Comparison of ENCODE assay signal across 26 cellular contexts in genomic region chr3:78895528-78895927, GRCh38.
DNase-seq lines count a peak whose midpoint lies in the region; ATAC-seq, FAIRE-seq and TF ChIP-seq lines count a peak whose summit lies in the region.
"Had no signal": no experiment of that assay in that cellular context is flagged by ENCODE, and none has a peak within 500 bp of the region (broad histone marks: within the 10 kb centered on the region; RNA-seq: fewer than 3 reads in every experiment).

No MANE protein-coding gene starts in this region.

- POLR2A ChIA-PET in H1 (lab: Charles Lee; ENCODE audit: partially characterized antibody): no interaction called here

- no peak overlapping the region for H4K5ac ChIP-seq in H1 (ENCODE audit: insufficient read length, low read depth, low read length)

- CTCF ChIA-PET in H1 (lab: Charles Lee; ENCODE audit: partially characterized antibody): no interaction called here

- no peak overlapping the region for H3K14ac ChIP-seq in H1 (ENCODE audit: insufficient read length)

- H3K4me1 Mint-ChIP-seq in neural progenitor cell: peaks cover 16% of the 10 kb centered on the region
- H3K4me1 Mint-ChIP-seq: central memory CD8-positive, alpha-beta T cell had no signal

- no peak overlapping the region for H2BK5ac ChIP-seq in H1 (ENCODE audit: low read depth, low read length)

- H3K27ac ChIP-seq in H1 (ENCODE audit: low read depth, low read length) (no peak overlapping the region), neural progenitor cell (peak overlapping the region; percentile 86), testis (no peak overlapping the region)
- H3K27ac ChIP-seq: right atrium auricular region, SJSA1 had no signal

- H3K4me3 ChIP-seq in H1 (ENCODE audit: extremely low read depth in 1 of 4, insufficient read depth in 2 of 4, low read depth in 3 of 4, low read length in 4 of 4): no peak overlapping the region
- no peak overlapping the region for H3K4me3 ChIP-seq in neural progenitor cell
- no peak overlapping the region for H3K4me3 ChIP-seq in testis
- H3K4me3 ChIP-seq: right atrium auricular region, SJSA1, smooth muscle cell had no signal

- H2BK20ac ChIP-seq in H1 (ENCODE audit: low read length): no peak overlapping the region

- no peak overlapping the region for H4K8ac ChIP-seq in H1 (ENCODE audit: extremely low read depth, insufficient read depth, low read length)

- no peak overlapping the region for H3K4me3 Mint-ChIP-seq in neural progenitor cell
- H3K4me3 Mint-ChIP-seq: activated naive CD4-positive, alpha-beta T cell treated with anti-CD3 and anti-CD28 coated beads for 36 hours; activated T-helper 1 cell treated with anti-CD3 and anti-CD28 coated beads, Interleukin-12 subunit alpha, Interleukin-12 subunit beta, Interleukin-2, Interleukin-4 antibody, amounts not matched to agents 30 ng/mL and 10 ng/mL and 1 ng/mL, durations not matched to agents 14 hours and 24 hours and 36 hours; CD4-positive, alpha-beta T cell; central memory CD8-positive, alpha-beta T cell; natural killer cell treated with Interleukin-12 subunit alpha and Interleukin-12 subunit beta and Interleukin-15 and Interleukin-18, amount 100 ng/mL, for 72 hours had no signal

- no peak for TF ChIP-seq EP300 in H1 (IDR thresholded peaks at IDR 0.05; ENCODE audit: borderline replicate concordance in 1 of 2, low read depth in 2 of 2, low read length in 2 of 2)

- H3K4me1 ChIP-seq in H1 (replicated peaks in 1 of 4; ENCODE audit: control insufficient read depth in 3 of 4, insufficient read depth in 4 of 4, low read length in 3 of 4): peaks cover 0 to 9% (median 7%) of the 10 kb centered on the region in 4 experiments; a peak in 2 of 7 replicates
- H3K4me1 ChIP-seq in neural progenitor cell: peaks cover 61% of the 10 kb centered on the region
- H3K4me1 ChIP-seq in testis: no peaks in the 10 kb centered on the region
- H3K4me1 ChIP-seq: right atrium auricular region, SJSA1 had no signal

- no peak for TF ChIP-seq POLR2A in H1 (IDR thresholded peaks at IDR 0.05; ENCODE audit: control extremely low read depth in 1 of 2, low read depth in 2 of 2, low read length in 2 of 2)
- no peak for TF ChIP-seq POLR2A in testis (IDR thresholded peaks at IDR 0.05)

- H3K27me3 ChIP-seq in H1 (replicated peaks in 1 of 4; ENCODE audit: control insufficient read depth in 3 of 4, extremely low read depth in 1 of 4, insufficient read depth in 3 of 4, low read length in 3 of 4) (no peaks in the 10 kb centered on the region), neural progenitor cell (no peaks in the 10 kb centered on the region), testis (no peaks in the 10 kb centered on the region)
- H3K27me3 ChIP-seq: right atrium auricular region, SJSA1 had no signal

- intact Hi-C loops in testis (cut with DNase I; ENCODE audit: low total_unique reads): no loop called here

- no peak overlapping the region for H2BK15ac ChIP-seq in H1 (ENCODE audit: low read length)

- H3K36me3 Mint-ChIP-seq in neural progenitor cell: peaks cover 6% of the 10 kb centered on the region

- no peaks in the 10 kb centered on the region for H3K23me2 ChIP-seq in H1 (ENCODE audit: low read depth, low read length)

- no peak overlapping the region for H3K4me2 ChIP-seq in H1 (ENCODE audit: insufficient read depth in 1 of 2, low read depth in 2 of 2, low read length in 2 of 2)
- peak overlapping the region; percentile 71 for H3K4me2 ChIP-seq in neural progenitor cell
- H3K4me2 ChIP-seq: smooth muscle cell had no signal

- peaks cover 24% of the 10 kb centered on the region for H3F3A ChIP-seq in neural progenitor cell (ENCODE audit: low read depth)

- DNase-seq in EL (peak; percentile 52), H1 (ENCODE audit: low read depth in 1 of 2, low spot score in 2 of 2) (no peak), neural progenitor cell (ENCODE audit: low spot score) (no peak), NCI-H1930 (lab: John Stamatoyannopoulos, UW) (no peak), testis (no peak)
- DNase-seq: activated CD4-positive, alpha-beta T cell treated with anti-CD3 and anti-CD28 coated beads, Interleukin-2, amount 50 U/mL, for 48 hours; activated CD8-positive, alpha-beta memory T cell treated with anti-CD3 and anti-CD28 coated beads, Interleukin-2, amount 50 U/mL, for 4 hours; activated naive CD4-positive, alpha-beta T cell treated with anti-CD3 and anti-CD28 coated beads for 36 hours; CD4-positive, alpha-beta T cell; H7; NCI-H1105; NCI-H2081; NCI-H345; NCI-H774; RPMI8226; stimulated activated CD4-positive, alpha-beta T cell treated with anti-CD3 and anti-CD28 coated beads, Interleukin-2, amount 100 ng/mL, for 48 hours; T-helper 1 cell; trophoblast cell had no signal

- no peak overlapping the region for H3K23ac ChIP-seq in H1 (ENCODE audit: insufficient read length)

- H3K79me2 ChIP-seq in H1 (ENCODE audit: control insufficient read depth in 1 of 2, insufficient read depth in 2 of 2, low read length in 2 of 2) (peaks cover 0 to 41% of the 10 kb centered on the region in 2 experiments; a peak in 2 of 4 replicates), neural progenitor cell (ENCODE audit: low read depth) (peaks cover 98% of the 10 kb centered on the region)

- H3K27ac Mint-ChIP-seq in neural progenitor cell: no peak overlapping the region
- H3K27ac Mint-ChIP-seq: activated naive CD4-positive, alpha-beta T cell treated with anti-CD3 and anti-CD28 coated beads for 36 hours; activated T-helper 1 cell treated with anti-CD3 and anti-CD28 coated beads, Interleukin-12 subunit alpha, Interleukin-12 subunit beta, Interleukin-2, Interleukin-4 antibody, amounts not matched to agents 30 ng/mL and 10 ng/mL and 1 ng/mL, durations not matched to agents 14 hours and 24 hours and 36 hours; CD4-positive, alpha-beta T cell; natural killer cell treated with Interleukin-12 subunit alpha and Interleukin-12 subunit beta and Interleukin-15 and Interleukin-18, amount 100 ng/mL, for 72 hours had no signal

- H3K9ac ChIP-seq in H1 (replicated peaks in 1 of 4; ENCODE audit: extremely low read depth in 1 of 4, low read depth in 3 of 4, low read length in 3 of 4): no peak overlapping the region
- H3K9ac ChIP-seq in neural progenitor cell: no peak overlapping the region

- FAIRE-seq in H1 (lab: Jason Lieb, UNC): peak; percentile 28

- H4K20me1 ChIP-seq in H1 (replicated peaks in 1 of 2; ENCODE audit: control insufficient read depth in 1 of 2, insufficient read depth in 2 of 2, low read length in 2 of 2) (peaks cover 0 to 2% of the 10 kb centered on the region in 2 experiments), neural progenitor cell (ENCODE audit: low read depth) (peaks cover 14% of the 10 kb centered on the region)

- ATAC-seq in SK-N-SH treated with all-trans-retinoic acid at 6 μM for 48 hours (peak; percentile 25), esophagus mucosa (no peak)
- ATAC-seq: natural killer cell treated with Interleukin-12 subunit alpha and Interleukin-12 subunit beta and Interleukin-15 and Interleukin-18, amount 100 ng/mL, for 72 hours had no signal

- H4K91ac ChIP-seq in H1 (replicated peaks; ENCODE audit: insufficient read length, low read length): no peak overlapping the region

- H3K27me3 Mint-ChIP-seq in neural progenitor cell (ENCODE audit: insufficient read depth, low read depth): peaks cover 3% of the 10 kb centered on the region
- H3K27me3 Mint-ChIP-seq: CD4-positive, alpha-beta T cell; central memory CD8-positive, alpha-beta T cell; natural killer cell treated with Interleukin-12 subunit alpha and Interleukin-12 subunit beta and Interleukin-15 and Interleukin-18, amount 100 ng/mL, for 72 hours had no signal

- H3K36me3 ChIP-seq in H1 (ENCODE audit: control insufficient read depth in 2 of 4, insufficient read depth in 4 of 4, low read length in 3 of 4) (no peaks in the 10 kb centered on the region), neural progenitor cell (no peaks in the 10 kb centered on the region), testis (ENCODE audit: low read depth, missing control alignments) (no peaks in the 10 kb centered on the region)
- H3K36me3 ChIP-seq: right atrium auricular region, SJSA1 had no signal

- no peak overlapping the region for H2BK12ac ChIP-seq in H1 (ENCODE audit: low read depth, low read length)

- H3K9me3 Mint-ChIP-seq in neural progenitor cell: peaks cover 4% of the 10 kb centered on the region
- H3K9me3 Mint-ChIP-seq: activated T-helper 1 cell treated with anti-CD3 and anti-CD28 coated beads, Interleukin-12 subunit alpha, Interleukin-12 subunit beta, Interleukin-2, Interleukin-4 antibody, amounts not matched to agents 30 ng/mL and 10 ng/mL and 1 ng/mL, durations not matched to agents 14 hours and 24 hours and 36 hours had no signal

- H3K9me3 ChIP-seq in H1 (ENCODE audit: insufficient read depth in 2 of 2, low read depth in 1 of 2, low read length in 1 of 2) (no peaks in the 10 kb centered on the region), neural progenitor cell (ENCODE audit: low read depth) (no peaks in the 10 kb centered on the region), testis (no peaks in the 10 kb centered on the region)
- H3K9me3 ChIP-seq: right atrium auricular region, SJSA1 had no signal

- H3K56ac ChIP-seq in H1 (replicated peaks; ENCODE audit: insufficient read length, low read depth, low read length): no peak overlapping the region

- H2BK120ac ChIP-seq in H1 (replicated peaks; ENCODE audit: low read depth, low read length): no peak overlapping the region

- H3K18ac ChIP-seq in H1 (ENCODE audit: extremely low read depth, low read length): no peak overlapping the region

- TF ChIP-seq RAD21 in H1 (IDR thresholded peaks at IDR 0.05 in 1 of 2, conservative IDR thresholded peaks at IDR 0.05 in 1 of 2; ENCODE audit: low read depth in 2 of 2, low read length in 2 of 2): no peak

- H3K4ac ChIP-seq in H1 (replicated peaks; ENCODE audit: insufficient read length, low read depth, low read length): no peak overlapping the region

- peaks cover 2% of the 10 kb centered on the region; the same call in 1 of the 2 replicates for H3K79me1 ChIP-seq in H1 (ENCODE audit: low read depth, low read length)

- no peak overlapping the region for H2AFZ ChIP-seq in H1 (ENCODE audit: low read length)
- H2AFZ ChIP-seq in neural progenitor cell (replicated peaks): no peak overlapping the region

- TF ChIP-seq CTCF in H1 (IDR thresholded peaks at IDR 0.05; ENCODE audit: control extremely low read depth in 1 of 3, insufficient read depth in 1 of 3, low read depth in 1 of 3, low read length in 3 of 3) (no peak), neural progenitor cell (IDR thresholded peaks at IDR 0.05) (no peak), testis (IDR thresholded peaks at IDR 0.05) (no peak)

- H2AK5ac ChIP-seq in H1 (ENCODE audit: low read depth, low read length): no peak overlapping the region

TF ChIP-seq in H1, 55 proteins besides CTCF, POLR2A, EP300 and RAD21 (continues in another document):
- TF ChIP-seq HDAC2 (IDR thresholded peaks at IDR 0.05; ENCODE audit: borderline replicate concordance in 1 of 2, low read depth in 2 of 2, low read length in 2 of 2): no peak
- TF ChIP-seq CHD1 (IDR thresholded peaks at IDR 0.05; ENCODE audit: low read depth, low read length): no peak
- no peak for TF ChIP-seq SP1 (IDR thresholded peaks at IDR 0.05; ENCODE audit: low read depth, low read length)
- no peak for TF ChIP-seq SIN3A (conservative IDR thresholded peaks at IDR 0.05 in 1 of 2, IDR thresholded peaks at IDR 0.05 in 1 of 2; ENCODE audit: low read depth in 1 of 2, low read length in 2 of 2)
- TF ChIP-seq POLR2AphosphoS5 (IDR thresholded peaks at IDR 0.05; ENCODE audit: low read depth, low read length): no peak
- no peak for TF ChIP-seq EGR1 (IDR thresholded peaks at IDR 0.05; ENCODE audit: borderline replicate concordance, low read depth, low read length)
